Comparison of ENCODE assay signal across 17 cellular contexts in the genomic region with DNA sequence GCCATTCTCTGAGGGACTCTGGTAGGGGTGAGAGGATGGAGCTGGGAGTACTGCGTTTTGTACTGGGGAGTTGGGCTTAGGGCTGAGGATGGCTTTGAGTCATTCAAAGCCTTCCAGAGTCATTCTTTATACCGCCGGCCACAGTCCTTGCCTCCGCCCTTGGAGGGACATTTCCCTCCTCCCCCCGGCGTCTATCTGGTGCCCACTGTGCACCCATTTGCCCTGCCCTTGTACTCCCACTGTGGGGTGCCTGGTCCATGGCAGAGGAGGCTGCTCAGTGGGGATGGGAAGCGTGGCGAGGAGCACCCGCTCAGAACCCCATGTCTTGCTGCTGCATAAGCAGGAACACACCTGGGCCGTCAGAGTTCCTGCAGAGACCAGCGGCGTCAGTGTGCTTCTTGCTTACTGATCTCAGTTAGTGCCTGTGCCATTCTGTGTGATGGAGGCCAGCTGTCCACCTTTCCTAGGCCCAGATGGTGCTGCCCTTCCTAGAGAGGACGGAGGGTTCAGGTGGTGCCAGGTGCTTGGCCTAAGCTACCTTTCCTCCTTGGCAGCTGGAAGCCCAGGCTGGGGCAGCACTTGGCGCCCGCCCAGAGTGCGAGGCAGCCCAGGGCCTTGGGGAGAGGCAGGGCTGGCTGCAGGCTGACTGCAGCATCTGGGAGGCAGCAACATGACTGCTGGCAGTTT. TPM values are rescaled to one million over a fixed set of nuclear protein-coding genes. Genes with fewer than 3 reads are reported as not detected.
DNase-seq lines count a peak whose midpoint lies in the region; ATAC-seq and TF ChIP-seq lines count a peak whose summit lies in the region.
"Had no signal": no experiment of that assay in that cellular context is flagged by ENCODE, and none has a peak within 500 bp of the region (broad histone marks: within the 10 kb centered on the region; RNA-seq: fewer than 3 reads in every experiment).

No MANE protein-coding gene starts in this region.

- no peaks in the 10 kb centered on the region for H3K36me3 Mint-ChIP-seq in natural killer cell treated with Interleukin-12 subunit alpha and Interleukin-12 subunit beta and Interleukin-15 and Interleukin-18, amount 100 ng/mL, for 72 hours

- TF ChIP-seq CTCF in heart left ventricle (IDR thresholded peaks at IDR 0.05) (no peak), GM10266 (IDR thresholded peaks at IDR 0.05; ENCODE audit: control insufficient read depth, insufficient read depth, low read depth, missing control alignments) (no peak), thyroid gland (IDR thresholded peaks at IDR 0.05) (no peak)

- H3K4me1 ChIP-seq in heart left ventricle (peaks cover 0 to 8% (median 0%) of the 10 kb centered on the region in 12 donors), thyroid gland (peaks cover 24 to 25% of the 10 kb centered on the region in 2 donors)
- H3K4me1 ChIP-seq: adrenal gland, Caco-2 had no signal

- H3K27ac ChIP-seq in heart left ventricle = no peak overlapping the region
- peak overlapping the region in 1 of 3 donors; percentile 33 for H3K27ac ChIP-seq in thyroid gland
- H3K27ac ChIP-seq: adrenal gland, psoas muscle had no signal

- H3K9me3 ChIP-seq in heart left ventricle = no peaks in the 10 kb centered on the region
- no peaks in the 10 kb centered on the region for H3K9me3 ChIP-seq in thyroid gland
- H3K9me3 ChIP-seq: adrenal gland, Caco-2, psoas muscle had no signal

- H3K9me3 Mint-ChIP-seq in natural killer cell treated with Interleukin-12 subunit alpha and Interleukin-12 subunit beta and Interleukin-15 and Interleukin-18, amount 100 ng/mL, for 72 hours = no peaks in the 10 kb centered on the region

- H3K4me1 Mint-ChIP-seq in natural killer cell treated with Interleukin-12 subunit alpha and Interleukin-12 subunit beta and Interleukin-15 and Interleukin-18, amount 100 ng/mL, for 72 hours (ENCODE audit: low read depth in 2 of 2) = no peaks in the 10 kb centered on the region

- H3K4me3 ChIP-seq in heart left ventricle (no peak overlapping the region), thyroid gland (replicated peaks in 1 of 3) (no peak overlapping the region)
- H3K4me3 ChIP-seq: adrenal gland, psoas muscle had no signal

- no peak overlapping the region for H3K4me3 Mint-ChIP-seq in natural killer cell treated with Interleukin-12 subunit alpha and Interleukin-12 subunit beta and Interleukin-15 and Interleukin-18, amount 100 ng/mL, for 72 hours

- ATAC-seq in heart left ventricle = no peak
- ATAC-seq in natural killer cell treated with Interleukin-12 subunit alpha and Interleukin-12 subunit beta and Interleukin-15 and Interleukin-18, amount 100 ng/mL, for 72 hours = no peak
- ATAC-seq in GM18867 (IDR thresholded peaks at IDR 0.05; ENCODE audit: unreplicated experiment) = no peak
- ATAC-seq: PC-3, psoas muscle had no signal

- H3K27me3 ChIP-seq in heart left ventricle = no peaks in the 10 kb centered on the region
- H3K27me3 ChIP-seq in thyroid gland = no peaks in the 10 kb centered on the region
- H3K27me3 ChIP-seq: adrenal gland had no signal

- intact Hi-C loops in heart left ventricle (cut with DNase I) = no loop called here
- intact Hi-C loops in thyroid gland (cut with DNase I) = no loop called here

- no peak overlapping the region for H3K27ac Mint-ChIP-seq in natural killer cell treated with Interleukin-12 subunit alpha and Interleukin-12 subunit beta and Interleukin-15 and Interleukin-18, amount 100 ng/mL, for 72 hours

- peaks cover 0 to 41% (median 23%) of the 10 kb centered on the region in 9 donors for H3K36me3 ChIP-seq in heart left ventricle
- peaks cover 11 to 20% of the 10 kb centered on the region in 2 donors for H3K36me3 ChIP-seq in thyroid gland

- no peak for TF ChIP-seq POLR2A in heart left ventricle (IDR thresholded peaks at IDR 0.05)
- no peak for TF ChIP-seq POLR2A in thyroid gland (IDR thresholded peaks at IDR 0.05)

- WGBS in heart left ventricle, 4 donors = 90 to 93% (median 91%) methylated on average over 16 of the region's 16 CpGs
- WGBS in thyroid gland, 2 donors = 85 to 89% methylated on average over 9 to 13 of the region's 16 CpGs

- peak; percentile 8 for DNase-seq in activated naive CD4-positive, alpha-beta T cell treated with anti-CD3 and anti-CD28 coated beads, Interleukin-2, amount 50 U/mL, for 16 hours
- DNase-seq in activated naive CD4-positive, alpha-beta T cell treated with Interleukin-2 at 50 U/mL for 16 hours = no peak
- peak in 3 of 5 donors; percentile 11 to 22 (median 16) for DNase-seq in heart left ventricle
- DNase-seq in natural killer cell treated with Interleukin-12 subunit alpha and Interleukin-12 subunit beta and Interleukin-15 and Interleukin-18, amount 100 ng/mL, for 72 hours (ENCODE audit: low spot score) = peak; percentile 51
- no peak for DNase-seq in GM10266 (ENCODE audit: extremely low spot score)
- DNase-seq in NCI-H2107 (lab: John Stamatoyannopoulos, UW) = no peak
- no peak for DNase-seq in thyroid gland
- DNase-seq: erythroblast, GDM1, NCI-H1930, NCI-H526, PC-3 had no signal

- no peaks in the 10 kb centered on the region for H3K27me3 Mint-ChIP-seq in natural killer cell treated with Interleukin-12 subunit alpha and Interleukin-12 subunit beta and Interleukin-15 and Interleukin-18, amount 100 ng/mL, for 72 hours

RNA-seq across cellular contexts. Expression of gene TMEM191C, which starts 23.3 kb away (rescaled TPM):
- total RNA-seq in heart left ventricle (1 to 10 TPM in 1 of 9 donors, under 1 TPM in 7, not detected in 1; 0.14 to 1.7 (median 0.47) TPM), thyroid gland (1 to 10 TPM in 1 of 4 donors, under 1 TPM in 3; 0.20 to 3.9 (median 0.91) TPM)
- polyA plus RNA-seq in heart left ventricle = under 1 TPM; 0.35 to 0.76 TPM
- 1 to 10 TPM; 1.4 to 3.5 TPM for total RNA-seq in natural killer cell treated with Interleukin-12 subunit alpha and Interleukin-12 subunit beta and Interleukin-15 and Interleukin-18, amount 100 ng/mL, for 72 hours
- total RNA-seq: M059J had no signal

RNA-seq across cellular contexts. Expression of gene HIC2, which starts 26.7 kb away (rescaled TPM):
- total RNA-seq in heart left ventricle = 1 to 10 TPM; 1.1 to 2.8 (median 2.0) TPM
- polyA plus RNA-seq in heart left ventricle = 1 to 10 TPM; 1.4 to 1.6 TPM
- total RNA-seq in natural killer cell treated with Interleukin-12 subunit alpha and Interleukin-12 subunit beta and Interleukin-15 and Interleukin-18, amount 100 ng/mL, for 72 hours = 1 to 10 TPM; 7.4 to 9.7 TPM
- total RNA-seq in thyroid gland = 1 to 10 TPM; 4.7 to 7.7 (median 6.5) TPM

Comparison
In these comparisons a context has a peak if more than half of its experiments do, and no peak if none do; other contexts are left out.
1. DNase-seq: peak in activated naive CD4-positive, alpha-beta T cell treated with anti-CD3 and anti-CD28 coated beads, Interleukin-2, amount 50 U/mL, for 16 hours (single experiment), heart left ventricle (3 of 5) and natural killer cell treated with Interleukin-12 subunit alpha and Interleukin-12 subunit beta and Interleukin-15 and Interleukin-18, amount 100 ng/mL, for 72 hours (single experiment); none in activated naive CD4-positive, alpha-beta T cell treated with Interleukin-2 at 50 U/mL for 16 hours (single experiment), GM10266 (single experiment), NCI-H2107 (single experiment) and thyroid gland (0 of 2).